ENCODE assay signal across 27 cellular contexts in the genomic region with DNA sequence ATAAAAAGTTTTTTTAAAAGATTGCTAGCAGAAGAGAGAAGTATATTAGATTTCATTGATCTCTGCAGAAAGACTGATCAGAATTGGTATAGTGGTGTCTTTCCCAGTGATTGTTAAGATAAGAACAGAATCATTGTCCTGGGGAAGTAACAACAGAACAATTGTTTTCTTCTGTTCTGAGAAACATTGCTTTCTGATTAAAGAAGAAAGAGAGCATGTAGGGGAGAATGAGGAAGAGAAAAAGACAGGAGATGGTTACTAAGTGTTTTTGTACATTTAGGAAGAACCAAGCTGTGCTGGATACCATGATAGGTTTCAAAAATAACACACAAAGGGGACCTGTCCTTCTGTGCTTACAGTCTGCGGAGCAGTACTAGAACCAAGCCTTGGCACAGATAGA.
DNase-seq lines count a peak whose midpoint lies in the region; ATAC-seq lines count a peak whose summit lies in the region.
"Had no signal": no experiment of that assay in that cellular context is flagged by ENCODE, and none has a peak within 500 bp of the region (broad histone marks: within the 10 kb centered on the region; RNA-seq: fewer than 3 reads in every experiment).

No MANE protein-coding gene starts in this region.

- H3K4me3 Mint-ChIP-seq in stimulated activated naive B cell treated with anti-CD40 and anti-IgM and Interleukin-4, amounts not matched to agents 10 μg/mL and 1 μg/mL and 100 μg/mL, for 72 hours: no peak overlapping the region
- H3K4me3 Mint-ChIP-seq: B cell; CD8-positive, alpha-beta T cell; IgD-negative memory B cell had no signal

- H3K36me3 Mint-ChIP-seq in stimulated activated naive B cell treated with anti-CD40 and anti-IgM and Interleukin-4, amounts not matched to agents 10 μg/mL and 1 μg/mL and 100 μg/mL, for 72 hours: peaks cover 4% of the 10 kb centered on the region in 2 donors

- H3K27ac Mint-ChIP-seq in stimulated activated naive B cell treated with anti-CD40 and anti-IgM and Interleukin-4, amounts not matched to agents 10 μg/mL and 1 μg/mL and 100 μg/mL, for 72 hours: peak overlapping the region; percentile 72
- H3K27ac Mint-ChIP-seq: B cell; CD8-positive, alpha-beta T cell had no signal

- DNase-seq in caudate nucleus (lab: John Stamatoyannopoulos, UW) (peak in 3 of 61 donors; percentile 3 to 21 (median 7)), medulla oblongata (ENCODE audit: extremely low spot score) (peak; percentile 72), DMS114 treated with DMSO at 0.1 percent for 48 hours (lab: John Stamatoyannopoulos, UW; ENCODE audit: unreplicated experiment) (no peak), COLO668 (lab: John Stamatoyannopoulos, UW; ENCODE audit: unreplicated experiment) (no peak), NCI-H748 (lab: John Stamatoyannopoulos, UW; ENCODE audit: unreplicated experiment) (no peak)
- DNase-seq in stimulated activated naive B cell treated with anti-CD40 and anti-IgM and Interleukin-4, amounts not matched to agents 10 μg/mL and 1 μg/mL and 100 μg/mL, for 72 hours: no peak
- DNase-seq: CD8-positive, alpha-beta T cell; DMS 273 treated with DMSO at 0.1 percent for 48 hours; DMS79 treated with DMSO at 0.1 percent for 48 hours; GF-D8; MM.1S; NCI-H1436; NCI-H187; NCI-H2081 treated with DMSO at 0.1 percent for 48 hours; NCI-H2171 treated with DMSO at 0.1 percent for 48 hours; NCI-H524; NCI-H774; PC-3; SJCRH30 had no signal

- peaks cover 7 to 14% of the 10 kb centered on the region in 2 donors for H3K4me1 Mint-ChIP-seq in stimulated activated naive B cell treated with anti-CD40 and anti-IgM and Interleukin-4, amounts not matched to agents 10 μg/mL and 1 μg/mL and 100 μg/mL, for 72 hours

- no peaks in the 10 kb centered on the region for H3K9me3 Mint-ChIP-seq in stimulated activated naive B cell treated with anti-CD40 and anti-IgM and Interleukin-4, amounts not matched to agents 10 μg/mL and 1 μg/mL and 100 μg/mL, for 72 hours
- H3K9me3 Mint-ChIP-seq: CD8-positive, alpha-beta T cell; IgD-negative memory B cell had no signal

- peak overlapping the region; percentile 97 for H3K27ac ChIP-seq in caudate nucleus (ENCODE audit: low read depth, low read length)
- H3K27ac ChIP-seq: C4-2B, KMS-11, SJCRH30 had no signal

- no peaks in the 10 kb centered on the region for H3K27me3 Mint-ChIP-seq in stimulated activated naive B cell treated with anti-CD40 and anti-IgM and Interleukin-4, amounts not matched to agents 10 μg/mL and 1 μg/mL and 100 μg/mL, for 72 hours
- H3K27me3 Mint-ChIP-seq: B cell, IgD-negative memory B cell had no signal

- no peak for ATAC-seq in stimulated activated naive B cell treated with anti-CD40 and anti-IgM and Interleukin-4, amounts not matched to agents 10 μg/mL and 1 μg/mL and 100 μg/mL, for 72 hours (replicated peaks)
- no peak for ATAC-seq in GM18867 (IDR thresholded peaks at IDR 0.05; ENCODE audit: unreplicated experiment)
- ATAC-seq: CD8-positive, alpha-beta T cell; HCT116; PC-3; Right ventricle myocardium inferior; SK-N-SH treated with all-trans-retinoic acid at 6 μM for 48 hours had no signal
